In genomic region chr4:80610845-80611244, GRCh38 we compare ENCODE assay signal across 9 cellular contexts.
DNase-seq lines count a peak whose midpoint lies in the region; ATAC-seq, FAIRE-seq and TF ChIP-seq lines count a peak whose summit lies in the region.
"Had no signal": no experiment of that assay in that cellular context is flagged by ENCODE, and none has a peak within 500 bp of the region (broad histone marks: within the 10 kb centered on the region; RNA-seq: fewer than 3 reads in every experiment).

No MANE protein-coding gene starts in this region.

- H3K4me3 ChIP-seq in Loucy (ENCODE audit: low read length, poor library complexity, severe bottlenecking) (peak overlapping the region; percentile 39), HepG2 (replicated peaks in 1 of 3; ENCODE audit: insufficient read depth in 1 of 3, low read depth in 2 of 3, low read length in 3 of 3) (no peak overlapping the region)

- WGBS in HepG2 (ENCODE audit: low lambda C conversion rate): 15% methylated on average over 2 of the region's 2 CpGs

- in situ Hi-C loops in HepG2 (cut with HindIII; ENCODE audit: extremely low pct_ligation_motif_present, low pct_unique_long_range_greater_than_20kb): no loop called here

- no peak for TF ChIP-seq POLR2A in HepG2 (IDR thresholded peaks at IDR 0.05; ENCODE audit: insufficient read depth in 1 of 2, low read depth in 2 of 2, low read length in 2 of 2)

- no peaks in the 10 kb centered on the region for H3K4me1 Mint-ChIP-seq in activated T-helper 2 cell treated with anti-CD3 and anti-CD28 coated beads, Interferon-gamma antibody, Interleukin-2, Interleukin-4, amounts not matched to agents 10 μg/mL and 5 μg/mL and 100 μg/mL, durations not matched to agents 14 hours and 24 hours and 36 hours (ENCODE audit: low read depth)

- H3K9ac ChIP-seq in Loucy (ENCODE audit: low read depth, low read length, poor library complexity, severe bottlenecking) (no peak overlapping the region), HepG2 (ENCODE audit: insufficient read depth, low read depth, low read length) (no peak overlapping the region)

- no peak overlapping the region for H3K27ac ChIP-seq in HepG2 (ENCODE audit: extremely low read length, insufficient read depth, low read length)

- H4K20me1 ChIP-seq in Loucy (ENCODE audit: insufficient read depth, low read length, poor library complexity, severe bottlenecking) (no peaks in the 10 kb centered on the region), HepG2 (ENCODE audit: insufficient read depth, low read length) (no peaks in the 10 kb centered on the region)

- H3F3A ChIP-seq in Loucy (ENCODE audit: low read depth): no peaks in the 10 kb centered on the region

- no peaks in the 10 kb centered on the region for H3K79me2 ChIP-seq in Loucy (ENCODE audit: insufficient read depth, low read length)
- H3K79me2 ChIP-seq in HepG2 (ENCODE audit: insufficient read depth, low read length): no peaks in the 10 kb centered on the region

- DNase-seq in HCEC 1CT: peak; percentile 14
- peak; percentile 39 for DNase-seq in kidney glomerular epithelial cell (lab: John Stamatoyannopoulos, UW)
- no peak for DNase-seq in HepG2 (ENCODE audit: low spot score)
- no peak for DNase-seq in activated T-helper 2 cell treated with anti-CD3 and anti-CD28 coated beads, Interferon-gamma antibody, Interleukin-2, Interleukin-4, amounts not matched to agents 10 μg/mL and 5 μg/mL and 100 μg/mL, durations not matched to agents 14 hours and 24 hours and 36 hours (ENCODE audit: low spot score)
- DNase-seq in inferior parietal cortex (ENCODE audit: extremely low spot score): no peak

- peak; percentile 86 for ATAC-seq in GM18498 (IDR thresholded peaks at IDR 0.05; ENCODE audit: unreplicated experiment)
- ATAC-seq in HepG2: no peak
- no peak for ATAC-seq in activated CD4-positive, CD25-positive, alpha-beta regulatory T cell treated with anti-CD3 and anti-CD28 coated beads, Interleukin-2, amount 50 U/mL, for 24 hours

- H3K27me3 ChIP-seq in Loucy (ENCODE audit: insufficient read depth, low read length, poor library complexity, severe bottlenecking) (no peaks in the 10 kb centered on the region), HepG2 (ENCODE audit: control insufficient read depth in 1 of 2, insufficient read depth in 2 of 2, low read length in 2 of 2) (no peaks in the 10 kb centered on the region)

- peaks cover 5% of the 10 kb centered on the region for H3K27me3 Mint-ChIP-seq in activated T-helper 2 cell treated with anti-CD3 and anti-CD28 coated beads, Interferon-gamma antibody, Interleukin-2, Interleukin-4, amounts not matched to agents 10 μg/mL and 5 μg/mL and 100 μg/mL, durations not matched to agents 14 hours and 24 hours and 36 hours (ENCODE audit: low read depth)

- POLR2A ChIA-PET in HepG2 (lab: Yijun Ruan, JAX): no interaction called here

- no peak overlapping the region for H3K4me3 Mint-ChIP-seq in activated T-helper 2 cell treated with anti-CD3 and anti-CD28 coated beads, Interferon-gamma antibody, Interleukin-2, Interleukin-4, amounts not matched to agents 10 μg/mL and 5 μg/mL and 100 μg/mL, durations not matched to agents 14 hours and 24 hours and 36 hours (ENCODE audit: low read depth)

- no peaks in the 10 kb centered on the region for H3K9me3 Mint-ChIP-seq in activated T-helper 2 cell treated with anti-CD3 and anti-CD28 coated beads, Interferon-gamma antibody, Interleukin-2, Interleukin-4, amounts not matched to agents 10 μg/mL and 5 μg/mL and 100 μg/mL, durations not matched to agents 14 hours and 24 hours and 36 hours

- TF ChIP-seq RAD21 in HepG2 (CRISPR knock-in tag; IDR thresholded peaks at IDR 0.05): no peak

- TF ChIP-seq EP300 in HepG2 (IDR thresholded peaks at IDR 0.05; ENCODE audit: low read depth in 2 of 2, low read length in 2 of 2) (no peak), HepG2 (CRISPR knock-in tag; IDR thresholded peaks at IDR 0.05; ENCODE audit: borderline replicate concordance) (no peak)

- H3K9me3 ChIP-seq in Loucy (ENCODE audit: insufficient read depth, low read depth, low read length): no peaks in the 10 kb centered on the region
- no peaks in the 10 kb centered on the region for H3K9me3 ChIP-seq in HepG2 (ENCODE audit: low read length)

- FAIRE-seq in HepG2 (lab: Jason Lieb, UNC): no peak
- FAIRE-seq: colon had no signal

- H2AFZ ChIP-seq in Loucy (ENCODE audit: low read length): no peak overlapping the region
- no peak overlapping the region for H2AFZ ChIP-seq in HepG2 (ENCODE audit: low read length)

- H3K36me3 Mint-ChIP-seq in activated T-helper 2 cell treated with anti-CD3 and anti-CD28 coated beads, Interferon-gamma antibody, Interleukin-2, Interleukin-4, amounts not matched to agents 10 μg/mL and 5 μg/mL and 100 μg/mL, durations not matched to agents 14 hours and 24 hours and 36 hours (ENCODE audit: low read depth): no peaks in the 10 kb centered on the region

- peak overlapping the region; percentile 60 for H3K4me2 ChIP-seq in Loucy (ENCODE audit: low read depth, low read length, poor library complexity, severe bottlenecking)
- no peak overlapping the region for H3K4me2 ChIP-seq in HepG2 (ENCODE audit: low read depth, low read length)

- no peak overlapping the region for H3K27ac Mint-ChIP-seq in activated T-helper 2 cell treated with anti-CD3 and anti-CD28 coated beads, Interferon-gamma antibody, Interleukin-2, Interleukin-4, amounts not matched to agents 10 μg/mL and 5 μg/mL and 100 μg/mL, durations not matched to agents 14 hours and 24 hours and 36 hours

- CTCF ChIA-PET in HepG2 (lab: Yijun Ruan, JAX; ENCODE audit: low intra/inter-chr PET ratio, low total read pairs): no interaction called here

- no TSS peak for BruUV-seq in HepG2 (replicated peaks; lab: Mats Ljungman, UMichigan)

- H3K36me3 ChIP-seq in Loucy (ENCODE audit: insufficient read depth, low read length) (no peaks in the 10 kb centered on the region), HepG2 (replicated peaks in 1 of 2; ENCODE audit: control insufficient read depth in 1 of 2, insufficient read depth in 2 of 2, low read length in 2 of 2) (no peaks in the 10 kb centered on the region)

- intact Hi-C loops in HepG2 (cut with micrococcal nuclease; ENCODE audit: unreplicated experiment): no loop called here
- intact Hi-C loops in activated T-helper 2 cell treated with anti-CD3 and anti-CD28 coated beads, Interferon-gamma antibody, Interleukin-2, Interleukin-4, amounts not matched to agents 10 μg/mL and 5 μg/mL and 100 μg/mL, durations not matched to agents 14 hours and 24 hours and 36 hours (cut with micrococcal nuclease): no loop called here

- TF ChIP-seq CTCF in Loucy (conservative IDR thresholded peaks at IDR 0.05; ENCODE audit: low read length) (no peak), HepG2 (CRISPR knock-in tag; IDR thresholded peaks at IDR 0.05) (no peak)

- H3K4me1 ChIP-seq in Loucy (ENCODE audit: insufficient read depth, low read length, poor library complexity, severe bottlenecking): peaks cover 44% of the 10 kb centered on the region
- H3K4me1 ChIP-seq in HepG2 (ENCODE audit: insufficient read depth, low read length): no peaks in the 10 kb centered on the region

- H3K9me2 ChIP-seq in Loucy (replicated peaks; ENCODE audit: low read depth, low read length): no peaks in the 10 kb centered on the region

TF ChIP-seq in HepG2, 621 proteins besides CTCF, POLR2A, EP300 and RAD21:
- TF ChIP-seq CBX5 (CRISPR knock-in tag; IDR thresholded peaks at IDR 0.05; ENCODE audit: borderline replicate concordance): no peak
- no peak for TF ChIP-seq ZNF414 (CRISPR knock-in tag; IDR thresholded peaks at IDR 0.05)
- TF ChIP-seq ZNF180 (CRISPR knock-in tag; IDR thresholded peaks at IDR 0.05; ENCODE audit: borderline replicate concordance, low read depth): no peak
- no peak for TF ChIP-seq CBX1 (IDR thresholded peaks at IDR 0.05; ENCODE audit: low read depth)
- TF ChIP-seq SKIL (CRISPR knock-in tag; IDR thresholded peaks at IDR 0.05; ENCODE audit: borderline replicate concordance): no peak
- TF ChIP-seq ZNF569 (CRISPR knock-in tag; IDR thresholded peaks at IDR 0.05; ENCODE audit: borderline replicate concordance): no peak
- no peak for TF ChIP-seq MXI1 (IDR thresholded peaks at IDR 0.05; ENCODE audit: borderline replicate concordance, low read depth, low read length)
- TF ChIP-seq NR2F1 (CRISPR knock-in tag; IDR thresholded peaks at IDR 0.05): no peak
TF ChIP-seq in HepG2: peak in this region for 0.

Comparison
In these comparisons a context has a peak if more than half of its experiments do, and no peak if none do; other contexts are left out.
1. DNase-seq: peak in HCEC 1CT (single experiment) and kidney glomerular epithelial cell (single experiment); none in HepG2 (single experiment), activated T-helper 2 cell treated with anti-CD3 and anti-CD28 coated beads, Interferon-gamma antibody, Interleukin-2, Interleukin-4, amounts not matched to agents 10 μg/mL and 5 μg/mL and 100 μg/mL, durations not matched to agents 14 hours and 24 hours and 36 hours (single experiment) and inferior parietal cortex (single experiment).